8 cellular contexts compared by ENCODE assay signal in genomic region chr4:144021336-144021990, GRCh38. TPM values are rescaled to one million over a fixed set of nuclear protein-coding genes. Genes with fewer than 3 reads are reported as not detected.
A peak's percentile ranks its signal among the peaks of the same experiment; 100 is the strongest.
DNase-seq lines count a peak whose midpoint lies in the region; ATAC-seq and TF ChIP-seq lines count a peak whose summit lies in the region.
"Not testable (repeated sequence)": the region's sequence is repeated elsewhere in the genome, so short reads cannot be mapped to it uniquely, and the experiment has no call there.

No MANE protein-coding gene starts in this region.

- not testable (repeated sequence) for H3K36me3 Mint-ChIP-seq in type B pancreatic cell

- H3K79me2 ChIP-seq in DND-41 (ENCODE audit: insufficient read depth, low read length) = not testable (repeated sequence)

- H3K27ac ChIP-seq in DND-41 (ENCODE audit: low read length); WERI-Rb-1; lower lobe of right lung: not testable (repeated sequence)

- H3K9me3 ChIP-seq in DND-41 (ENCODE audit: insufficient read depth, low read length, severe bottlenecking); WERI-Rb-1 (ENCODE audit: severe bottlenecking); lower lobe of right lung: not testable (repeated sequence)

- not testable (repeated sequence) for H3K36me3 ChIP-seq in DND-41 (ENCODE audit: insufficient read depth, low read length); WERI-Rb-1; lower lobe of right lung

- DNase-seq in DND-41 = peak; percentile 21
- DNase-seq in NCI-H1417 (lab: John Stamatoyannopoulos, UW) = peak; percentile 16 to 69 (median 20)
- peak; percentile 21 for DNase-seq in WERI-Rb-1
- DNase-seq in lower lobe of right lung; type B pancreatic cell (ENCODE audit: extremely low spot score, unreplicated experiment): not testable (repeated sequence)

- H3K4me2 ChIP-seq in DND-41 (ENCODE audit: insufficient read depth, low read length) = not testable (repeated sequence)

- not testable (repeated sequence) for H3K9me3 Mint-ChIP-seq in type B pancreatic cell

- TF ChIP-seq CTCF in DND-41 (IDR thresholded peaks at IDR 0.05; ENCODE audit: borderline replicate concordance, extremely low read depth, low read length, poor library complexity, severe bottlenecking) = peak; percentile 63
- TF ChIP-seq CTCF in WERI-Rb-1 (IDR thresholded peaks at IDR 0.05; ENCODE audit: low read depth, low read length) = peak; percentile 55
- peak; percentile 50 for TF ChIP-seq CTCF in lower lobe of right lung (IDR thresholded peaks at IDR 0.05)
- peak; percentile 76 for TF ChIP-seq CTCF in type B pancreatic cell (conservative IDR thresholded peaks at IDR 0.05)

- H4K20me1 ChIP-seq in DND-41 (ENCODE audit: insufficient read depth, low read length) = not testable (repeated sequence)

- H3K4me3 Mint-ChIP-seq in type B pancreatic cell = not testable (repeated sequence)

- ATAC-seq in DND-41 (ENCODE audit: insufficient read depth, low read depth) (peak; percentile 85), GM19467 (IDR thresholded peaks at IDR 0.05; ENCODE audit: unreplicated experiment) (peak; percentile 89), HG03103 (IDR thresholded peaks at IDR 0.05; ENCODE audit: low read depth, unreplicated experiment) (peak; percentile 75), esophagus mucosa (peak; percentile 53), lower lobe of right lung (peak; percentile 67 to 78)

- H3K4me1 Mint-ChIP-seq in type B pancreatic cell (ENCODE audit: unreplicated experiment) = not testable (repeated sequence)

- H3K27ac Mint-ChIP-seq in type B pancreatic cell = not testable (repeated sequence)

- H3K27me3 ChIP-seq in DND-41 (ENCODE audit: insufficient read depth, low read length, poor library complexity); WERI-Rb-1 (ENCODE audit: insufficient read depth, low read depth, severe bottlenecking); lower lobe of right lung (ENCODE audit: low read depth): not testable (repeated sequence)

- intact Hi-C loops in lower lobe of right lung (cut with DNase I) = not testable (repeated sequence)

- not testable (repeated sequence) for H3K9ac ChIP-seq in DND-41 (ENCODE audit: low read depth, low read length)

- H2AFZ ChIP-seq in DND-41 (ENCODE audit: low read depth, low read length) = not testable (repeated sequence)

- not testable (repeated sequence) for H3K4me1 ChIP-seq in DND-41 (ENCODE audit: insufficient read depth, low read length); lower lobe of right lung

- H3K4me3 ChIP-seq in DND-41 (ENCODE audit: low read depth in 1 of 2, low read length in 2 of 2); WERI-Rb-1 (ENCODE audit: low read depth, low read length); lower lobe of right lung: not testable (repeated sequence)

- not testable (repeated sequence) for H3K27me3 Mint-ChIP-seq in type B pancreatic cell

RNA-seq across cellular contexts. Expression of gene GYPB, which starts 2.3 kb away (rescaled TPM):
- total RNA-seq in esophagus mucosa (not detected), lower lobe of right lung (not detected), type B pancreatic cell (ENCODE audit: low replicate concordance) (not detected in 2 replicates)
